1 cellular context compared by ENCODE assay signal in genomic region chr11:96817488-96817887, GRCh38.
TF ChIP-seq lines count a peak whose summit lies in the region.

No MANE protein-coding gene starts in this region.

TF ChIP-seq in K562, 482 proteins besides CTCF, POLR2A, EP300 and RAD21 (continued from another document and continues in another):
- TF ChIP-seq CLOCK (CRISPR knock-in tag; IDR thresholded peaks at IDR 0.05; ENCODE audit: borderline replicate concordance) (no peak), RB1 (IDR thresholded peaks at IDR 0.05; ENCODE audit: low read depth) (no peak), TRIM25 (IDR thresholded peaks at IDR 0.05; ENCODE audit: borderline replicate concordance) (no peak), SOX6 (IDR thresholded peaks at IDR 0.05) (peak; percentile 88), HMBOX1 (IDR thresholded peaks at IDR 0.05) (no peak), ZNF174 (CRISPR knock-in tag; IDR thresholded peaks at IDR 0.05) (no peak), MTA1 (IDR thresholded peaks at IDR 0.05; ENCODE audit: borderline replicate concordance) (peak; percentile 78), NFIC (IDR thresholded peaks at IDR 0.05) (peak; percentile 54), HNRNPK (IDR thresholded peaks at IDR 0.05; ENCODE audit: low read depth, low read length, poor library complexity, severe bottlenecking) (no peak), STAG1 (CRISPR knock-in tag; IDR thresholded peaks at IDR 0.05; ENCODE audit: borderline replicate concordance) (no peak), SAFB (IDR thresholded peaks at IDR 0.05; ENCODE audit: borderline replicate concordance, low read depth, low read length) (no peak), TEAD2 (tag; IDR thresholded peaks at IDR 0.05) (0 out of 2 replicates have a peak, but pooled peaks have one; percentile 29), CBX8 (IDR thresholded peaks at IDR 0.05; ENCODE audit: borderline replicate concordance, extremely low read depth, low read depth, low read length, poor library complexity, severe bottlenecking) (no peak), ARID1B (IDR thresholded peaks at IDR 0.05) (peak; percentile 98), HBP1 (CRISPR knock-in tag; IDR thresholded peaks at IDR 0.05) (no peak), SMARCA4 (IDR thresholded peaks at IDR 0.05) (peak; percentile 98), DACH1 (IDR thresholded peaks at IDR 0.05; ENCODE audit: partially characterized antibody) (no peak), ZNF609 (CRISPR knock-in tag; IDR thresholded peaks at IDR 0.05; ENCODE audit: borderline replicate concordance) (no peak), KAT8 (IDR thresholded peaks at IDR 0.05; ENCODE audit: low read depth) (no peak), ZNF431 (CRISPR knock-in tag; IDR thresholded peaks at IDR 0.05) (no peak), HNRNPH1 (optimal IDR thresholded peaks at IDR 0.05; ENCODE audit: low read depth, low read length) (no peak), TEAD4 (IDR thresholded peaks at IDR 0.05; ENCODE audit: low read length) (peak; percentile 94), TEAD4 (CRISPR knock-in tag; IDR thresholded peaks at IDR 0.05; ENCODE audit: borderline replicate concordance) (no peak), TBL1XR1 (IDR thresholded peaks at IDR 0.05; ENCODE audit: low read length in 2 of 2) (peak in 1 of 2 experiments; percentile 74; a peak in 2 of 4 replicates), ZC3H8 (IDR thresholded peaks at IDR 0.05) (no peak), PRPF4 (IDR thresholded peaks at IDR 0.05; ENCODE audit: insufficient read depth, low read depth, low read length, poor library complexity, severe bottlenecking) (no peak), DMBX1 (CRISPR knock-in tag; IDR thresholded peaks at IDR 0.05; ENCODE audit: borderline replicate concordance) (no peak), KDM2B (CRISPR knock-in tag; IDR thresholded peaks at IDR 0.05) (no peak), ZNF239 (CRISPR knock-in tag; IDR thresholded peaks at IDR 0.05) (peak; percentile 33; the same call in 1 of the 2 replicates), NCOR1 (IDR thresholded peaks at IDR 0.05) (peak; percentile 89), MITF (IDR thresholded peaks at IDR 0.05) (no peak), TAF9B (IDR thresholded peaks at IDR 0.05; ENCODE audit: partially characterized antibody) (no peak), HDAC3 (IDR thresholded peaks at IDR 0.05; ENCODE audit: borderline replicate concordance, partially characterized antibody) (peak; percentile 81), BRF2 (IDR thresholded peaks at IDR 0.05; ENCODE audit: borderline replicate concordance, insufficient read depth, insufficient read length) (no peak), SRSF1 (IDR thresholded peaks at IDR 0.05; ENCODE audit: low read depth, low read length) (no peak), SNIP1 (IDR thresholded peaks at IDR 0.05; ENCODE audit: low read depth) (no peak), JUND (IDR thresholded peaks at IDR 0.05; ENCODE audit: borderline replicate concordance, low read depth, low read length) (peak; percentile 82), JUND (tag; IDR thresholded peaks at IDR 0.05; ENCODE audit: borderline replicate concordance, low read depth, low read length) (peak; percentile 82; the same call in 2 of the 3 replicates), ZNF41 (CRISPR knock-in tag; conservative IDR thresholded peaks at IDR 0.05) (no peak), HES1 (IDR thresholded peaks at IDR 0.05; ENCODE audit: low read depth) (peak; percentile 59; the same call in 1 of the 2 replicates), ZHX1 (conservative IDR thresholded peaks at IDR 0.05; ENCODE audit: low read length) (no peak), ZBTB49 (CRISPR knock-in tag; IDR thresholded peaks at IDR 0.05; ENCODE audit: borderline replicate concordance) (no peak), ERF (CRISPR knock-in tag; IDR thresholded peaks at IDR 0.05) (no peak)
